Comparison of ENCODE assay signal across 13 cellular contexts in genomic region chr12:14936224-14936861, GRCh38. TPM values are rescaled to one million over a fixed set of nuclear protein-coding genes. Genes with fewer than 3 reads are reported as not detected.
DNase-seq lines count a peak whose midpoint lies in the region; ATAC-seq and TF ChIP-seq lines count a peak whose summit lies in the region.
"Had no signal": no experiment of that assay in that cellular context is flagged by ENCODE, and none has a peak within 500 bp of the region (broad histone marks: within the 10 kb centered on the region; RNA-seq: fewer than 3 reads in every experiment).

No MANE protein-coding gene starts in this region.

- TF ChIP-seq CTCF in MM.1S (IDR thresholded peaks at IDR 0.05; ENCODE audit: low read length) (peak; percentile 43), chondrocyte (IDR thresholded peaks at IDR 0.05) (peak; percentile 47), neural crest cell (conservative IDR thresholded peaks at IDR 0.05) (peak; percentile 32), ascending aorta (IDR thresholded peaks at IDR 0.05) (peak in 1 of 3 experiments; percentile 8)

- POLR2A ChIA-PET in activated CD4-positive, alpha-beta T cell treated with anti-CD3 and anti-CD28 coated beads for 36 hours (lab: Charles Lee), result no interaction called here

- no peaks in the 10 kb centered on the region for H3K9me3 ChIP-seq in MM.1S (replicated peaks; ENCODE audit: insufficient read depth, low read length)
- peaks cover 0 to 2% of the 10 kb centered on the region in 2 donors for H3K9me3 ChIP-seq in ascending aorta

- H3K27me3 Mint-ChIP-seq in activated CD4-positive, alpha-beta T cell treated with anti-CD3 and anti-CD28 coated beads for 36 hours, result no peaks in the 10 kb centered on the region
- H3K27me3 Mint-ChIP-seq in chondrocyte (ENCODE audit: low read depth) (no peaks in the 10 kb centered on the region), neural crest cell (ENCODE audit: low read depth) (no peaks in the 10 kb centered on the region)

- intact Hi-C loops in activated CD4-positive, alpha-beta T cell treated with anti-CD3 and anti-CD28 coated beads for 36 hours (cut with DNase I, micrococcal nuclease), result loop anchor here (2.0 to 5.0 kb wide), 2 partner anchors 58 to 61 kb away; no protein-coding TSS in a partner anchor
- intact Hi-C loops in ascending aorta (cut with DNase I), result no loop called here

- no peak overlapping the region for H3K9ac ChIP-seq in MM.1S (ENCODE audit: low read length)

- H3K9me2 ChIP-seq in MM.1S (replicated peaks; ENCODE audit: insufficient read depth, low read length), result no peaks in the 10 kb centered on the region

- H3K4me2 ChIP-seq in MM.1S (ENCODE audit: low read depth, low read length), result no peak overlapping the region

- CTCF ChIA-PET in activated CD4-positive, alpha-beta T cell treated with anti-CD3 and anti-CD28 coated beads for 36 hours (lab: Charles Lee), result interaction anchor here (0.7 to 2.9 kb wide), 11 partner anchors 9 to 1317 kb away, joined by 3 to 20 read pairs (median 3); no protein-coding TSS in a partner anchor

- H4K20me1 ChIP-seq in MM.1S (ENCODE audit: insufficient read depth, low read length), result no peaks in the 10 kb centered on the region

- peak; percentile 34 for ATAC-seq in activated CD4-positive, alpha-beta T cell treated with anti-CD3 and anti-CD28 coated beads for 36 hours
- ATAC-seq in GM21825 (IDR thresholded peaks at IDR 0.05; ENCODE audit: unreplicated experiment), result no peak

- H3K36me3 Mint-ChIP-seq in activated CD4-positive, alpha-beta T cell treated with anti-CD3 and anti-CD28 coated beads for 36 hours (ENCODE audit: low read depth), result peaks cover 50% of the 10 kb centered on the region
- H3K36me3 Mint-ChIP-seq in chondrocyte (ENCODE audit: low read depth) (no peaks in the 10 kb centered on the region), neural crest cell (ENCODE audit: low read depth) (no peaks in the 10 kb centered on the region)

- H3K4me1 ChIP-seq in MM.1S (ENCODE audit: low read length) (no peaks in the 10 kb centered on the region), ascending aorta (peaks cover 0 to 2% of the 10 kb centered on the region in 2 donors)

- H3K27ac Mint-ChIP-seq in activated CD4-positive, alpha-beta T cell treated with anti-CD3 and anti-CD28 coated beads for 36 hours, result no peak overlapping the region
- H3K27ac Mint-ChIP-seq in chondrocyte (ENCODE audit: unreplicated experiment), result no peak overlapping the region
- H3K27ac Mint-ChIP-seq in neural crest cell (ENCODE audit: unreplicated experiment), result no peak overlapping the region

- no peak overlapping the region for H3K27ac ChIP-seq in MM.1S (ENCODE audit: low read length)
- H3K27ac ChIP-seq in ascending aorta, result no peak overlapping the region

- no peaks in the 10 kb centered on the region for H3F3A ChIP-seq in MM.1S (ENCODE audit: insufficient read depth, low read length)

- no peak overlapping the region for H3K4me3 Mint-ChIP-seq in activated CD4-positive, alpha-beta T cell treated with anti-CD3 and anti-CD28 coated beads for 36 hours
- H3K4me3 Mint-ChIP-seq in chondrocyte (ENCODE audit: unreplicated experiment) (no peak overlapping the region), neural crest cell (no peak overlapping the region)

- H3K4me3 ChIP-seq in MM.1S (ENCODE audit: low read length) (no peak overlapping the region), ascending aorta (no peak overlapping the region)

- no peaks in the 10 kb centered on the region for H3K36me3 ChIP-seq in MM.1S (replicated peaks; ENCODE audit: insufficient read depth, low read length)
- H3K36me3 ChIP-seq in ascending aorta, result no peaks in the 10 kb centered on the region

- H3K27me3 ChIP-seq in MM.1S (replicated peaks; ENCODE audit: insufficient read depth, low read length) (no peaks in the 10 kb centered on the region), ascending aorta (no peaks in the 10 kb centered on the region)

- peaks cover 30% of the 10 kb centered on the region for H3K4me1 Mint-ChIP-seq in activated CD4-positive, alpha-beta T cell treated with anti-CD3 and anti-CD28 coated beads for 36 hours
- H3K4me1 Mint-ChIP-seq in chondrocyte (ENCODE audit: low read depth), result peaks cover 13% of the 10 kb centered on the region
- no peaks in the 10 kb centered on the region for H3K4me1 Mint-ChIP-seq in neural crest cell

- H3K79me2 ChIP-seq in MM.1S (ENCODE audit: low read length), result no peaks in the 10 kb centered on the region

- DNase-seq in activated CD4-positive, alpha-beta T cell treated with anti-CD3 and anti-CD28 coated beads for 36 hours, result no peak
- DNase-seq in activated CD4-positive, alpha-beta T cell treated with anti-CD3 and anti-CD28 coated beads for 48 hours, result no peak
- DNase-seq in MM.1S (no peak), chondrocyte (ENCODE audit: low spot score) (no peak), neural crest cell (ENCODE audit: low read depth, low spot score) (no peak), ascending aorta (ENCODE audit: low spot score in 2 of 2) (no peak), occipital lobe (lab: John Stamatoyannopoulos, UW) (no peak)
- DNase-seq: NCI-H2171, small intestine had no signal

- no peak overlapping the region for H2AFZ ChIP-seq in MM.1S (ENCODE audit: low read length)

- H3K9me3 Mint-ChIP-seq in activated CD4-positive, alpha-beta T cell treated with anti-CD3 and anti-CD28 coated beads for 36 hours (ENCODE audit: low read depth), result peaks cover 3% of the 10 kb centered on the region
- H3K9me3 Mint-ChIP-seq in chondrocyte (ENCODE audit: low read depth) (peaks cover 6% of the 10 kb centered on the region), neural crest cell (no peaks in the 10 kb centered on the region)

RNA-seq across cellular contexts. Expression of gene ERP27, which starts 2.0 kb away (rescaled TPM):
- total RNA-seq in activated CD4-positive, alpha-beta T cell treated with anti-CD3 and anti-CD28 coated beads for 36 hours, result 1 to 10 TPM; 1.7 to 2.0 TPM
- 0.73 to 0.87 TPM (median 0.77 TPM) in 3 replicates for total RNA-seq in chondrocyte
- not detected in 2 replicates for total RNA-seq in neural crest cell
- not detected for total RNA-seq in ascending aorta
- total RNA-seq in occipital lobe, result not detected
- total RNA-seq: H4 had no signal

RNA-seq across cellular contexts. Expression of gene ARHGDIB, which starts 25.1 kb away (rescaled TPM):
- total RNA-seq in activated CD4-positive, alpha-beta T cell treated with anti-CD3 and anti-CD28 coated beads for 36 hours, result 100 to 1,000 TPM; 596 to 912 TPM
- total RNA-seq in chondrocyte, result 5.2 to 9.1 TPM (median 6.1 TPM) in 3 replicates
- 1.2 and 1.5 TPM in 2 replicates for total RNA-seq in neural crest cell
- total RNA-seq in ascending aorta, result 87.1 TPM
- total RNA-seq in occipital lobe, result 5.8 TPM

RNA-seq across cellular contexts. Expression of gene PDE6H, which starts 36.5 kb away (rescaled TPM):
- total RNA-seq in activated CD4-positive, alpha-beta T cell treated with anti-CD3 and anti-CD28 coated beads for 36 hours, result under 1 TPM in 1 of 2 experiments, not detected in 1; 0.25 TPM
- not detected in 3 replicates for total RNA-seq in chondrocyte
- total RNA-seq in neural crest cell, result not detected in 2 replicates
- total RNA-seq in ascending aorta, result not detected
- total RNA-seq in occipital lobe, result not detected
- total RNA-seq: H4; liver; T-helper 2 cell treated with Interferon-gamma antibody and Interleukin-4, amounts not matched to agents 100 ng/mL and 5 ng/mL, for 36 hours had no signal

RNA-seq across cellular contexts. Expression of gene MGP, which starts 50.7 kb away (rescaled TPM):
- not detected for total RNA-seq in activated CD4-positive, alpha-beta T cell treated with anti-CD3 and anti-CD28 coated beads for 36 hours
- total RNA-seq in chondrocyte, result 158 to 215 TPM (median 213 TPM) in 3 replicates
- total RNA-seq in neural crest cell, result not detected in 2 replicates
- 3,618 TPM for total RNA-seq in ascending aorta
- 3.9 TPM for total RNA-seq in occipital lobe
- total RNA-seq: T-helper 2 cell treated with Interferon-gamma antibody and Interleukin-4, amounts not matched to agents 100 ng/mL and 5 ng/mL, for 36 hours had no signal
